In the genomic region with DNA sequence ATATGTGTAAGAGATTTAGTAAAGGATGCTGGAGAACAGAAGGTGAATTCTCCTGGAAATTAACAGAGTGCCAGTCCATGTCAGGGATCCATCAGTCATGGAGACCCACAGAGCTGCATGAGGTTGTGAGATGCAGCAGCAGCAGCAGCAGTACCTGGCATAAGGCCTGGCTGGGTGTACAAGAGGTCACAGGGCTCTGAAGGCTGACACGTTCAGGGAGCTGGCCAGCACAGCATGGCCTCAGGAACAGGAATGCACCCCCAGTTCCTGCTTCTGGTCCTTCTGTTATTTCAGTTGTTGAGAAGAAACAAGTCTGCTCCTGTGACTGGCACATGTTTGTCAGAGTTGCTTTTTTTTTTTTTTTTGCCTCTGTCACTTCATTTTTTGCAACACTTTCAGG, we compare ENCODE assay signal across 19 cellular contexts.
"Had no signal": no experiment of that assay in that cellular context is flagged by ENCODE, and none has a peak within 500 bp of the region (broad histone marks: within the 10 kb centered on the region; RNA-seq: fewer than 3 reads in every experiment).

No MANE protein-coding gene starts in this region.

- FAIRE-seq: endometrium had no signal

- H3K9me3 ChIP-seq: left ventricle myocardium inferior, right atrium auricular region, stomach had no signal

- H3K4me3 ChIP-seq: coronary artery, left ventricle myocardium inferior, right atrium auricular region, skin epidermis, stomach had no signal

- H3K27ac ChIP-seq: coronary artery, left ventricle myocardium inferior, right atrium auricular region, skin epidermis, stomach had no signal

- H3K27me3 ChIP-seq: right atrium auricular region, stomach had no signal

- DNase-seq: activated CD4-positive, CD25-positive, alpha-beta regulatory T cell treated with anti-CD3 and anti-CD28 coated beads, Interleukin-2, amount 50 U/mL, for 72 hours; activated CD8-positive, alpha-beta memory T cell treated with anti-CD3 and anti-CD28 coated beads for 24 hours; activated CD8-positive, alpha-beta memory T cell treated with anti-CD3 and anti-CD28 coated beads, Interleukin-2, amount 50 U/mL, for 48 hours; activated effector memory CD4-positive, alpha-beta T cell treated with Interleukin-2 at 50 U/mL for 16 hours; activated naive CD4-positive, alpha-beta T cell treated with anti-CD3 and anti-CD28 coated beads, Interleukin-2, amount 10 ng/mL, durations not matched to agents 7 days and 5 days; activated naive CD8-positive, alpha-beta T cell treated with anti-CD3 and anti-CD28 coated beads, Interleukin-2, amount 50 U/mL, for 24 hours; activated T-cell treated with anti-CD3 and anti-CD28 coated beads, Interleukin-2, amount 50 U/mL, for 48 hours; central memory CD4-positive, alpha-beta T cell; kidney glomerular epithelial cell; left ventricle myocardium inferior; mammary epithelial cell; nephron progenitor cell; stomach; trophoblast cell had no signal

- ATAC-seq: activated naive CD8-positive, alpha-beta T cell treated with anti-CD3 and anti-CD28 coated beads, Interleukin-2, amount 50 U/mL, for 24 hours; esophagus mucosa had no signal

- H3K4me1 ChIP-seq: left ventricle myocardium inferior, right atrium auricular region, stomach had no signal

- H3K36me3 ChIP-seq: left ventricle myocardium inferior, right atrium auricular region, stomach had no signal
